Comparison of ENCODE assay signal across 25 cellular contexts in the genomic region with DNA sequence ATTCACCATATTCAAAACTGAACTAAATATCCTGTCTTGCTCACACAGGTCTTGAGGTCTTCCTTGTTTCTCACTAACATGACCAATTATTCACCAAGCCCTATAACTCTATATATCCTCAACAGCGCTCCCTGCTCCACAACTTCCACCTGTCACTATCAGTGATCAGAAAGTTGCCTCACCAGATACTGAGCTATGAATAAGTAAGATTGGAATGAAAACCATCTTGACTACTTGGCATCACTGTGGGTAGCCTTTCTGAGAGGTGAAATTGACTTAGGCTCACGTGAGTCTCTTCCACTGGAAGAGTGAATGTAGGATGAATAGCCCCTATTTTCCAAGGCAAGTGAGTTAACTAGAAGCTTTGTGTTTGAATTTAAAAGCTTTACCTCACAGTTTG.
DNase-seq lines count a peak whose midpoint lies in the region; ATAC-seq and TF ChIP-seq lines count a peak whose summit lies in the region.
"Had no signal": no experiment of that assay in that cellular context is flagged by ENCODE, and none has a peak within 500 bp of the region (broad histone marks: within the 10 kb centered on the region; RNA-seq: fewer than 3 reads in every experiment).

No MANE protein-coding gene starts in this region.

- DNase-seq in EL (peak; percentile 56), PC-9 (peak; percentile 45 to 61), epithelial cell of prostate (ENCODE audit: low read depth, low spot score) (peak; percentile 51), myocyte (ENCODE audit: low read depth) (peak; percentile 77), AG08395 (ENCODE audit: low spot score) (no peak), NCI-H345 treated with DMSO at 0.1 percent for 48 hours (lab: John Stamatoyannopoulos, UW; ENCODE audit: unreplicated experiment) (no peak), NCI-H128 (lab: John Stamatoyannopoulos, UW; ENCODE audit: unreplicated experiment) (no peak)
- DNase-seq: activated CD4-positive, alpha-beta memory T cell treated with anti-CD3 and anti-CD28 coated beads, Interleukin-2, amount 10 ng/mL, durations not matched to agents 7 days and 5 days; aorta; caudate nucleus; immature natural killer cell; MV-4-11; NCI-H187; NCI-H2171 treated with DMSO at 0.1 percent for 48 hours; NCI-H748 treated with DMSO at 0.1 percent for 48 hours; posterior cingulate gyrus; right lobe of liver; Right ventricle myocardium superior; stimulated activated naive CD4-positive, alpha-beta T cell treated with Interleukin-2 at 50 U/mL for 16 hours had no signal

- no TSS peak for BruUV-seq in PC-9 (replicated peaks; lab: Mats Ljungman, UMichigan)

- no peaks in the 10 kb centered on the region for H3K9me3 ChIP-seq in PC-9 (ENCODE audit: insufficient read depth, low read depth)
- H3K9me3 ChIP-seq: right lobe of liver, thoracic aorta had no signal

- H3K27me3 ChIP-seq in PC-9 (ENCODE audit: insufficient read depth, low read depth), result no peaks in the 10 kb centered on the region
- H3K27me3 ChIP-seq: hepatocyte, right lobe of liver had no signal

- H3K79me2 ChIP-seq in PC-9 (ENCODE audit: low read depth), result no peaks in the 10 kb centered on the region
- H3K79me2 ChIP-seq: hepatocyte had no signal

- CTCF ChIA-PET in PC-9 (lab: Charles Lee), result interaction anchor here (0.6 to 1.0 kb wide), 2 partner anchors 108 to 170 kb away, joined by 3 read pairs; no protein-coding TSS in a partner anchor

- no peak for TF ChIP-seq CTCF in PC-9 (conservative IDR thresholded peaks at IDR 0.05)

- H2AFZ ChIP-seq in PC-9, result no peak overlapping the region
- H2AFZ ChIP-seq: hepatocyte had no signal

- H3K4me2 ChIP-seq in PC-9, result no peak overlapping the region
- H3K4me2 ChIP-seq: hepatocyte, KMS-11 had no signal

- H3K36me3 ChIP-seq in PC-9 (ENCODE audit: low read depth), result no peaks in the 10 kb centered on the region
- H3K36me3 ChIP-seq: right lobe of liver, thoracic aorta had no signal

- POLR2A ChIA-PET in PC-9 (lab: Charles Lee; ENCODE audit: unreplicated experiment), result no interaction called here

- no peak overlapping the region for H3K4me3 ChIP-seq in PC-9
- H3K4me3 ChIP-seq: hepatocyte, right lobe of liver, thoracic aorta had no signal

- no peaks in the 10 kb centered on the region for H4K20me1 ChIP-seq in PC-9 (ENCODE audit: insufficient read depth)

- H3K27ac ChIP-seq in PC-9 (no peak overlapping the region), epithelial cell of prostate (no peak overlapping the region)
- H3K27ac ChIP-seq: hepatocyte, KMS-11, right lobe of liver, thoracic aorta had no signal

- intact Hi-C loops in PC-9 (cut with micrococcal nuclease; ENCODE audit: unreplicated experiment), result loop anchor here (1.0 to 5.0 kb wide), 4 partner anchors 45 to 571 kb away; partner anchors contain the start of gene PIK3C2G

- H3K9me2 ChIP-seq in PC-9 (ENCODE audit: insufficient read depth), result no peaks in the 10 kb centered on the region

- no peak for ATAC-seq in HG02678 (IDR thresholded peaks at IDR 0.05; ENCODE audit: unreplicated experiment)
- ATAC-seq: activated CD4-positive, CD25-positive, alpha-beta regulatory T cell treated with anti-CD3 and anti-CD28 coated beads, Interleukin-2, amount 50 U/mL, for 24 hours; activated naive CD4-positive, alpha-beta T cell treated with anti-CD3 and anti-CD28 coated beads, Interleukin-2, amount 50 U/mL, for 72 hours had no signal

- H3F3A ChIP-seq in PC-9 (ENCODE audit: insufficient read depth, low read depth), result no peaks in the 10 kb centered on the region

- peaks cover 3% of the 10 kb centered on the region for H3K4me1 ChIP-seq in PC-9 (replicated peaks; ENCODE audit: insufficient read depth)
- H3K4me1 ChIP-seq: right lobe of liver had no signal

Comparison
In these comparisons a context has a peak if more than half of its experiments do, and no peak if none do; other contexts are left out.
1. DNase-seq: peak in EL (single experiment), PC-9 (2 of 2), epithelial cell of prostate (single experiment) and myocyte (single experiment); none in AG08395 (single experiment), NCI-H345 treated with DMSO at 0.1 percent for 48 hours (single experiment) and NCI-H128 (single experiment).